9 cellular contexts compared by ENCODE assay signal in genomic region chr10:31101123-31101522, GRCh38.
A peak's percentile ranks its signal among the peaks of the same experiment; 100 is the strongest.
DNase-seq lines count a peak whose midpoint lies in the region; ATAC-seq and TF ChIP-seq lines count a peak whose summit lies in the region.
"Had no signal": no experiment of that assay in that cellular context is flagged by ENCODE, and none has a peak within 500 bp of the region (broad histone marks: within the 10 kb centered on the region; RNA-seq: fewer than 3 reads in every experiment).

No MANE protein-coding gene starts in this region.

- H3K36me3 ChIP-seq in colonic mucosa: no peaks in the 10 kb centered on the region
- no peaks in the 10 kb centered on the region for H3K36me3 ChIP-seq in Peyer's patch

- H3K4me1 ChIP-seq in colonic mucosa: peaks cover 10% of the 10 kb centered on the region
- H3K4me1 ChIP-seq in Peyer's patch: peaks cover 0 to 5% (median 0%) of the 10 kb centered on the region in 4 donors
- H3K4me1 ChIP-seq: parathyroid adenoma had no signal

- H3K27me3 ChIP-seq in colonic mucosa (no peaks in the 10 kb centered on the region), Peyer's patch (no peaks in the 10 kb centered on the region)

- no peak overlapping the region for H3K4me3 ChIP-seq in colonic mucosa
- no peak overlapping the region for H3K4me3 ChIP-seq in Peyer's patch

- TF ChIP-seq POLR2A in Peyer's patch (IDR thresholded peaks at IDR 0.05): no peak

- H3K9me3 ChIP-seq in colonic mucosa (no peaks in the 10 kb centered on the region), Peyer's patch (no peaks in the 10 kb centered on the region)

- H3K27ac ChIP-seq in colonic mucosa (no peak overlapping the region), Peyer's patch (no peak overlapping the region)
- H3K27ac ChIP-seq: parathyroid adenoma had no signal

- no peak overlapping the region for H3K9ac ChIP-seq in colonic mucosa (ENCODE audit: low read depth in 2 of 2, low read length in 2 of 2)
- H3K9ac ChIP-seq: parathyroid adenoma had no signal

- peak; percentile 81 for DNase-seq in activated CD4-positive, alpha-beta T cell treated with anti-CD3 and anti-CD28 coated beads for 48 hours
- DNase-seq in fibroblast of gingiva (ENCODE audit: low read depth) (peak; percentile 40), colonic mucosa (no peak), Peyer's patch (no peak)
- peak; percentile 30 to 55 for DNase-seq in stimulated activated CD8-positive, alpha-beta memory T cell treated with anti-CD3 and anti-CD28 coated beads, Interleukin-15, amount 100 ng/mL, for 4 hours (ENCODE audit: low read depth in 2 of 2)

- intact Hi-C loops in colonic mucosa (cut with DNase I): no loop called here

- ATAC-seq in GM18508 (IDR thresholded peaks at IDR 0.05; ENCODE audit: insufficient read depth, unreplicated experiment) (peak; percentile 74), HG03066 (IDR thresholded peaks at IDR 0.05; ENCODE audit: low read depth, unreplicated experiment) (peak; percentile 63), GM19397 (IDR thresholded peaks at IDR 0.05; ENCODE audit: unreplicated experiment) (no peak)

- TF ChIP-seq CTCF in colonic mucosa (IDR thresholded peaks at IDR 0.05) (no peak), Peyer's patch (IDR thresholded peaks at IDR 0.05) (no peak)

Comparison
In these comparisons a context has a peak if more than half of its experiments do, and no peak if none do; other contexts are left out.
1. DNase-seq: peak in activated CD4-positive, alpha-beta T cell treated with anti-CD3 and anti-CD28 coated beads for 48 hours (single experiment), fibroblast of gingiva (single experiment) and stimulated activated CD8-positive, alpha-beta memory T cell treated with anti-CD3 and anti-CD28 coated beads, Interleukin-15, amount 100 ng/mL, for 4 hours (2 of 2); none in colonic mucosa (single experiment) and Peyer's patch (0 of 3).